In the genomic region with DNA sequence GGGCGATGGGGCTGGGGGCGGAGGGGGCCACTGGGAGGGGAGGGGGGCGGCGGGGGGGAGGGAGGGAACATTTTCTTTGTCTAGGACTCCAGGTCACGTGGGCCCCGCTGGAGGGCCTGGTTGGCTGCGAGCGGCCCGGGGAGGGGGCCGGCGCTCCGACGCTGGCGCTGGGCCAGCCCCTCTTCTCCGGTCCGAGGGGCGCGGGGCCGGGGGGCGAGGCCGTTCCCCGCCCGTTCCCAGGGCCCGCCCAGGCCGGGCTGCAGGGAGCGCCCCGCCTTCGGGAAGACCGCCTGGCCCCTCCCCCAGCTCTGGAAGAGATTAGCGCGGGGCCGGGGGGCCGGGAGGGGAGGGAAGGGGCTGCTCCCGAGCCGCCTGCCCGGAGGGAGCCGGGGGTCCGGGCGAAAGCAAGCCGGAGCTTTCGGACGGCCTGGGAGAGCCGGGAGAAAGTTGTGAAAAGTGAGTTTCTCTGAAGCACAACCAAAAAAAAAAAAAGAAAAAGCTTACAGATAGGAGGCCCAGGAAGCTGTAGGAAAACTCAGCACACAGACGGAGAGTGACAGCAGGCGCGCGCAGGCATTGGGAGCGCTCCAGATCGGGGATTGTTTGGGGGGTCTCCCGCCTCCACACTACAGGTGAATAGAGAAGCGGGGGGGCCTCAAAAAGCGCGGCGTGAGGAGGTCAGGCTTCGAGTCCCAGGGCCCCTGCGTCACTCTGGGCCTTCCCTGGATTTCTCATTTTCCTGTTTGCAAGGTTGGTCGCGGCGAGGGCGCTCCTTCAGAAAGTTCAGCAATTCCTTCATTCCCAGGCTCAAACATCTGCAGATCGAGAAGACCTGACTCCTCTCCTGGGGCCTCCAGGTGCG, we compare ENCODE assay signal across 1 cellular context.
TF ChIP-seq lines count a peak whose summit lies in the region.

No MANE protein-coding gene starts in this region.

TF ChIP-seq in HepG2, 621 proteins besides CTCF, POLR2A, EP300 and RAD21 (continued from another document and continues in another):
- TF ChIP-seq, protein P1, sequence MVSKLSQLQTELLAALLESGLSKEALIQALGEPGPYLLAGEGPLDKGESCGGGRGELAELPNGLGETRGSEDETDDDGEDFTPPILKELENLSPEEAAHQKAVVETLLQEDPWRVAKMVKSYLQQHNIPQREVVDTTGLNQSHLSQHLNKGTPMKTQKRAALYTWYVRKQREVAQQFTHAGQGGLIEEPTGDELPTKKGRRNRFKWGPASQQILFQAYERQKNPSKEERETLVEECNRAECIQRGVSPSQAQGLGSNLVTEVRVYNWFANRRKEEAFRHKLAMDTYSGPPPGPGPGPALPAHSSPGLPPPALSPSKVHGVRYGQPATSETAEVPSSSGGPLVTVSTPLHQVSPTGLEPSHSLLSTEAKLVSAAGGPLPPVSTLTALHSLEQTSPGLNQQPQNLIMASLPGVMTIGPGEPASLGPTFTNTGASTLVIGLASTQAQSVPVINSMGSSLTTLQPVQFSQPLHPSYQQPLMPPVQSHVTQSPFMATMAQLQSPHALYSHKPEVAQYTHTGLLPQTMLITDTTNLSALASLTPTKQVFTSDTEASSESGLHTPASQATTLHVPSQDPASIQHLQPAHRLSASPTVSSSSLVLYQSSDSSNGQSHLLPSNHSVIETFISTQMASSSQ (IDR thresholded peaks at IDR 0.05; ENCODE audit: low read depth): no peak
- TF ChIP-seq, protein P1 (CRISPR knock-in tag; IDR thresholded peaks at IDR 0.05; ENCODE audit: borderline replicate concordance): no peak
- TF ChIP-seq ZSCAN22 (CRISPR knock-in tag; IDR thresholded peaks at IDR 0.05) (no peak), ZNF850 (CRISPR knock-in tag; conservative IDR thresholded peaks at IDR 0.05) (no peak), ZNF703 (CRISPR knock-in tag; IDR thresholded peaks at IDR 0.05; ENCODE audit: borderline replicate concordance) (no peak), ZNF687 (CRISPR knock-in tag; IDR thresholded peaks at IDR 0.05) (no peak), PHF8 (CRISPR knock-in tag; IDR thresholded peaks at IDR 0.05) (no peak), NR2F1 (CRISPR knock-in tag; IDR thresholded peaks at IDR 0.05) (no peak), NFIC (IDR thresholded peaks at IDR 0.05; ENCODE audit: low read length) (peak; percentile 49; the same call in 1 of the 2 replicates), NFE2L2 (IDR thresholded peaks at IDR 0.05; ENCODE audit: low read length) (no peak), SMAD9 (CRISPR knock-in tag; IDR thresholded peaks at IDR 0.05) (no peak), ZNF768 (CRISPR knock-in tag; IDR thresholded peaks at IDR 0.05) (no peak), KMT2A (CRISPR knock-in tag; IDR thresholded peaks at IDR 0.05) (no peak), ADNP (CRISPR knock-in tag; IDR thresholded peaks at IDR 0.05) (no peak), ZNF138 (CRISPR knock-in tag; IDR thresholded peaks at IDR 0.05; ENCODE audit: low read depth) (no peak), HMGXB4 (CRISPR knock-in tag; IDR thresholded peaks at IDR 0.05; ENCODE audit: borderline replicate concordance in 1 of 2, low read depth in 1 of 2) (no peak), ARNTL (CRISPR knock-in tag; IDR thresholded peaks at IDR 0.05) (no peak; the same call in 1 of the 2 replicates), EED (CRISPR knock-in tag; IDR thresholded peaks at IDR 0.05) (no peak), ZNF230 (CRISPR knock-in tag; IDR thresholded peaks at IDR 0.05) (no peak), NFE2L1 (CRISPR knock-in tag; IDR thresholded peaks at IDR 0.05; ENCODE audit: borderline replicate concordance) (no peak)
- TF ChIP-seq, protein P2, sequence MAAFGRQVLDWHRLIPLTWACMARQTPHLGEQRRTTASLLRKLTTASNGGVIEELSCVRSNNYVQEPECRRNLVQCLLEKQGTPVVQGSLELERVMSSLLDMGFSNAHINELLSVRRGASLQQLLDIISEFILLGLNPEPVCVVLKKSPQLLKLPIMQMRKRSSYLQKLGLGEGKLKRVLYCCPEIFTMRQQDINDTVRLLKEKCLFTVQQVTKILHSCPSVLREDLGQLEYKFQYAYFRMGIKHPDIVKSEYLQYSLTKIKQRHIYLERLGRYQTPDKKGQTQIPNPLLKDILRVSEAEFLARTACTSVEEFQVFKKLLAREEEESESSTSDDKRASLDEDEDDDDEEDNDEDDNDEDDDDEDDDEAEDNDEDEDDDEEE (CRISPR knock-in tag; IDR thresholded peaks at IDR 0.05): 0 out of 2 replicates have a peak, but pooled peaks have one; percentile 23
- TF ChIP-seq, protein P3, sequence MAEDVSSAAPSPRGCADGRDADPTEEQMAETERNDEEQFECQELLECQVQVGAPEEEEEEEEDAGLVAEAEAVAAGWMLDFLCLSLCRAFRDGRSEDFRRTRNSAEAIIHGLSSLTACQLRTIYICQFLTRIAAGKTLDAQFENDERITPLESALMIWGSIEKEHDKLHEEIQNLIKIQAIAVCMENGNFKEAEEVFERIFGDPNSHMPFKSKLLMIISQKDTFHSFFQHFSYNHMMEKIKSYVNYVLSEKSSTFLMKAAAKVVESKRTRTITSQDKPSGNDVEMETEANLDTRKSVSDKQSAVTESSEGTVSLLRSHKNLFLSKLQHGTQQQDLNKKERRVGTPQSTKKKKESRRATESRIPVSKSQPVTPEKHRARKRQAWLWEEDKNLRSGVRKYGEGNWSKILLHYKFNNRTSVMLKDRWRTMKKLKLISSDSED (CRISPR knock-in tag; IDR thresholded peaks at IDR 0.05): no peak
- TF ChIP-seq, protein P4, sequence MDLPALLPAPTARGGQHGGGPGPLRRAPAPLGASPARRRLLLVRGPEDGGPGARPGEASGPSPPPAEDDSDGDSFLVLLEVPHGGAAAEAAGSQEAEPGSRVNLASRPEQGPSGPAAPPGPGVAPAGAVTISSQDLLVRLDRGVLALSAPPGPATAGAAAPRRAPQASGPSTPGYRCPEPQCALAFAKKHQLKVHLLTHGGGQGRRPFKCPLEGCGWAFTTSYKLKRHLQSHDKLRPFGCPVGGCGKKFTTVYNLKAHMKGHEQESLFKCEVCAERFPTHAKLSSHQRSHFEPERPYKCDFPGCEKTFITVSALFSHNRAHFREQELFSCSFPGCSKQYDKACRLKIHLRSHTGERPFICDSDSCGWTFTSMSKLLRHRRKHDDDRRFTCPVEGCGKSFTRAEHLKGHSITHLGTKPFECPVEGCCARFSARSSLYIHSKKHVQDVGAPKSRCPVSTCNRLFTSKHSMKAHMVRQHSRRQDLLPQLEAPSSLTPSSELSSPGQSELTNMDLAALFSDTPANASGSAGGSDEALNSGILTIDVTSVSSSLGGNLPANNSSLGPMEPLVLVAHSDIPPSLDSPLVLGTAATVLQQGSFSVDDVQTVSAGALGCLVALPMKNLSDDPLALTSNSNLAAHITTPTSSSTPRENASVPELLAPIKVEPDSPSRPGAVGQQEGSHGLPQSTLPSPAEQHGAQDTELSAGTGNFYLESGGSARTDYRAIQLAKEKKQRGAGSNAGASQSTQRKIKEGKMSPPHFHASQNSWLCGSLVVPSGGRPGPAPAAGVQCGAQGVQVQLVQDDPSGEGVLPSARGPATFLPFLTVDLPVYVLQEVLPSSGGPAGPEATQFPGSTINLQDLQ (CRISPR knock-in tag; IDR thresholded peaks at IDR 0.05): no peak
- TF ChIP-seq, protein P5, sequence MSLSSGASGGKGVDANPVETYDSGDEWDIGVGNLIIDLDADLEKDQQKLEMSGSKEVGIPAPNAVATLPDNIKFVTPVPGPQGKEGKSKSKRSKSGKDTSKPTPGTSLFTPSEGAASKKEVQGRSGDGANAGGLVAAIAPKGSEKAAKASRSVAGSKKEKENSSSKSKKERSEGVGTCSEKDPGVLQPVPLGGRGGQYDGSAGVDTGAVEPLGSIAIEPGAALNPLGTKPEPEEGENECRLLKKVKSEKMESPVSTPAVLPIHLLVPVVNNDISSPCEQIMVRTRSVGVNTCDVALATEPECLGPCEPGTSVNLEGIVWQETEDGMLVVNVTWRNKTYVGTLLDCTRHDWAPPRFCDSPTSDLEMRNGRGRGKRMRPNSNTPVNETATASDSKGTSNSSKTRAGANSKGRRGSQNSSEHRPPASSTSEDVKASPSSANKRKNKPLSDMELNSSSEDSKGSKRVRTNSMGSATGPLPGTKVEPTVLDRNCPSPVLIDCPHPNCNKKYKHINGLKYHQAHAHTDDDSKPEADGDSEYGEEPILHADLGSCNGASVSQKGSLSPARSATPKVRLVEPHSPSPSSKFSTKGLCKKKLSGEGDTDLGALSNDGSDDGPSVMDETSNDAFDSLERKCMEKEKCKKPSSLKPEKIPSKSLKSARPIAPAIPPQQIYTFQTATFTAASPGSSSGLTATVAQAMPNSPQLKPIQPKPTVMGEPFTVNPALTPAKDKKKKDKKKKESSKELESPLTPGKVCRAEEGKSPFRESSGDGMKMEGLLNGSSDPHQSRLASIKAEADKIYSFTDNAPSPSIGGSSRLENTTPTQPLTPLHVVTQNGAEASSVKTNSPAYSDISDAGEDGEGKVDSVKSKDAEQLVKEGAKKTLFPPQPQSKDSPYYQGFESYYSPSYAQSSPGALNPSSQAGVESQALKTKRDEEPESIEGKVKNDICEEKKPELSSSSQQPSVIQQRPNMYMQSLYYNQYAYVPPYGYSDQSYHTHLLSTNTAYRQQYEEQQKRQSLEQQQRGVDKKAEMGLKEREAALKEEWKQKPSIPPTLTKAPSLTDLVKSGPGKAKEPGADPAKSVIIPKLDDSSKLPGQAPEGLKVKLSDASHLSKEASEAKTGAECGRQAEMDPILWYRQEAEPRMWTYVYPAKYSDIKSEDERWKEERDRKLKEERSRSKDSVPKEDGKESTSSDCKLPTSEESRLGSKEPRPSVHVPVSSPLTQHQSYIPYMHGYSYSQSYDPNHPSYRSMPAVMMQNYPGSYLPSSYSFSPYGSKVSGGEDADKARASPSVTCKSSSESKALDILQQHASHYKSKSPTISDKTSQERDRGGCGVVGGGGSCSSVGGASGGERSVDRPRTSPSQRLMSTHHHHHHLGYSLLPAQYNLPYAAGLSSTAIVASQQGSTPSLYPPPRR (CRISPR knock-in tag; IDR thresholded peaks at IDR 0.05; ENCODE audit: borderline replicate concordance): 0 out of 2 replicates have a peak, but pooled peaks have one; percentile 54
- TF ChIP-seq, protein P6, sequence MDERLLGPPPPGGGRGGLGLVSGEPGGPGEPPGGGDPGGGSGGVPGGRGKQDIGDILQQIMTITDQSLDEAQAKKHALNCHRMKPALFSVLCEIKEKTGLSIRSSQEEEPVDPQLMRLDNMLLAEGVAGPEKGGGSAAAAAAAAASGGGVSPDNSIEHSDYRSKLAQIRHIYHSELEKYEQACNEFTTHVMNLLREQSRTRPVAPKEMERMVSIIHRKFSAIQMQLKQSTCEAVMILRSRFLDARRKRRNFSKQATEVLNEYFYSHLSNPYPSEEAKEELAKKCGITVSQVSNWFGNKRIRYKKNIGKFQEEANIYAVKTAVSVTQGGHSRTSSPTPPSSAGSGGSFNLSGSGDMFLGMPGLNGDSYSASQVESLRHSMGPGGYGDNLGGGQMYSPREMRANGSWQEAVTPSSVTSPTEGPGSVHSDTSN (CRISPR knock-in tag; IDR thresholded peaks at IDR 0.05): no peak
- TF ChIP-seq, protein P7, sequence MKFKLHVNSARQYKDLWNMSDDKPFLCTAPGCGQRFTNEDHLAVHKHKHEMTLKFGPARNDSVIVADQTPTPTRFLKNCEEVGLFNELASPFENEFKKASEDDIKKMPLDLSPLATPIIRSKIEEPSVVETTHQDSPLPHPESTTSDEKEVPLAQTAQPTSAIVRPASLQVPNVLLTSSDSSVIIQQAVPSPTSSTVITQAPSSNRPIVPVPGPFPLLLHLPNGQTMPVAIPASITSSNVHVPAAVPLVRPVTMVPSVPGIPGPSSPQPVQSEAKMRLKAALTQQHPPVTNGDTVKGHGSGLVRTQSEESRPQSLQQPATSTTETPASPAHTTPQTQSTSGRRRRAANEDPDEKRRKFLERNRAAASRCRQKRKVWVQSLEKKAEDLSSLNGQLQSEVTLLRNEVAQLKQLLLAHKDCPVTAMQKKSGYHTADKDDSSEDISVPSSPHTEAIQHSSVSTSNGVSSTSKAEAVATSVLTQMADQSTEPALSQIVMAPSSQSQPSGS (CRISPR knock-in tag; IDR thresholded peaks at IDR 0.05): no peak
